Comparison of ENCODE assay signal across 22 cellular contexts in genomic region chr22:22881116-22882032, GRCh38. TPM values are rescaled to one million over a fixed set of nuclear protein-coding genes. Genes with fewer than 3 reads are reported as not detected.
DNase-seq lines count a peak whose midpoint lies in the region; ATAC-seq and TF ChIP-seq lines count a peak whose summit lies in the region.
"Had no signal": no experiment of that assay in that cellular context is flagged by ENCODE, and none has a peak within 500 bp of the region (broad histone marks: within the 10 kb centered on the region; RNA-seq: fewer than 3 reads in every experiment).

No MANE protein-coding gene starts in this region.

- H3K4me1 ChIP-seq in sigmoid colon: no peaks in the 10 kb centered on the region
- H3K4me1 ChIP-seq: tibial nerve had no signal

- TF ChIP-seq POLR2A in sigmoid colon (IDR thresholded peaks at IDR 0.05): no peak

- H3K4me3 ChIP-seq in GM12864 (ENCODE audit: low read depth, low read length) (no peak overlapping the region), sigmoid colon (no peak overlapping the region)
- H3K4me3 ChIP-seq: tibial nerve had no signal

- no peak overlapping the region for H3K4me3 Mint-ChIP-seq in CD14-positive monocyte
- H3K4me3 Mint-ChIP-seq: activated T-cell treated with anti-CD3 and anti-CD28 coated beads, Interleukin-2, amount 50 U/mL, for 4 hours; T-helper 1 cell treated with Interleukin-12 subunit alpha and Interleukin-12 subunit beta and Interleukin-4 antibody, amounts not matched to agents 30 μg/mL and 1 μg/mL, for 36 hours had no signal

- peaks cover 5 to 7% (median 6%) of the 10 kb centered on the region in 3 donors for H3K27me3 Mint-ChIP-seq in CD14-positive monocyte (ENCODE audit: low read depth in 3 of 3)

- WGBS in sigmoid colon, 2 donors: 74 to 77% methylated on average over 10 of the region's 10 CpGs

- H3K27me3 ChIP-seq in sigmoid colon: no peaks in the 10 kb centered on the region
- H3K27me3 ChIP-seq: tibial nerve had no signal

- intact Hi-C loops in CD14-positive monocyte (cut with micrococcal nuclease): loop anchor here (5.0 kb wide), 4 partner anchors 34 to 69 kb away; no protein-coding TSS in a partner anchor
- intact Hi-C loops in left ventricle myocardium superior (cut with micrococcal nuclease): no loop called here
- intact Hi-C loops in sigmoid colon (cut with DNase I): no loop called here
- intact Hi-C loops in left colon (cut with DNase I, micrococcal nuclease): no loop called here

- H3K9me3 Mint-ChIP-seq in CD14-positive monocyte: peaks cover 0 to 4% (median 0%) of the 10 kb centered on the region in 7 donors
- H3K9me3 Mint-ChIP-seq: activated T-cell treated with anti-CD3 and anti-CD28 coated beads, Interleukin-2, amount 50 U/mL, for 4 hours; T-helper 1 cell treated with Interleukin-12 subunit alpha and Interleukin-12 subunit beta and Interleukin-4 antibody, amounts not matched to agents 30 μg/mL and 1 μg/mL, for 36 hours had no signal

- H3K9me3 ChIP-seq in sigmoid colon: no peaks in the 10 kb centered on the region
- H3K9me3 ChIP-seq: tibial nerve had no signal

- peak overlapping the region; percentile 46 to 82 (median 69) for H3K27ac Mint-ChIP-seq in CD14-positive monocyte
- H3K27ac Mint-ChIP-seq: T-helper 1 cell treated with Interleukin-12 subunit alpha and Interleukin-12 subunit beta and Interleukin-4 antibody, amounts not matched to agents 30 μg/mL and 1 μg/mL, for 36 hours had no signal

- no peaks in the 10 kb centered on the region for H3K36me3 ChIP-seq in sigmoid colon
- H3K36me3 ChIP-seq: tibial nerve had no signal

- peaks cover 34% of the 10 kb centered on the region for H3K4me1 Mint-ChIP-seq in CD14-positive monocyte

- no peak for TF ChIP-seq EP300 in sigmoid colon (IDR thresholded peaks at IDR 0.05)

- ATAC-seq in left lobe of liver (no peak), GM18868 (IDR thresholded peaks at IDR 0.05; ENCODE audit: unreplicated experiment) (no peak), left ventricle myocardium superior (no peak), left colon (no peak)
- ATAC-seq: activated T-cell treated with anti-CD3 and anti-CD28 coated beads, Interleukin-2, amount 50 U/mL, for 4 hours had no signal

- DNase-seq in CD14-positive monocyte (ENCODE audit: low spot score) (no peak), GM12864 (ENCODE audit: low read depth) (peak; percentile 55), NCI-H345 (lab: John Stamatoyannopoulos, UW) (peak; percentile 17), left lobe of liver (ENCODE audit: low spot score) (peak; percentile 30), left ventricle myocardium superior (no peak), sigmoid colon (no peak), left colon (no peak)
- DNase-seq: activated CD4-positive, alpha-beta T cell treated with anti-CD3 and anti-CD28 coated beads for 1 hour; activated T-cell treated with anti-CD3 and anti-CD28 coated beads, Interleukin-2, amount 50 U/mL, for 4 hours; C1 segment of cervical spinal cord; cerebellar nuclear complex; GF-D8; left cardiac atrium; NCI-H2171 treated with DMSO at 0.1 percent for 48 hours; stimulated activated CD4-positive, alpha-beta T cell treated with anti-CD3 and anti-CD28 coated beads, Interleukin-1b, Interleukin-23, amount 100 ng/mL, for 48 hours; stimulated activated CD8-positive, alpha-beta memory T cell treated with anti-CD3 and anti-CD28 coated beads, Interleukin-4, amount 100 ng/mL, for 48 hours had no signal

- H3K27ac ChIP-seq in sigmoid colon: no peak overlapping the region
- H3K27ac ChIP-seq: tibial nerve had no signal

- H3K36me3 Mint-ChIP-seq in CD14-positive monocyte: no peaks in the 10 kb centered on the region

- TF ChIP-seq CTCF in CD14-positive monocyte (IDR thresholded peaks at IDR 0.05): no peak
- TF ChIP-seq CTCF in GM12864 (IDR thresholded peaks at IDR 0.05; ENCODE audit: low read depth, low read length, missing control alignments): no peak
- no peak for TF ChIP-seq CTCF in sigmoid colon (IDR thresholded peaks at IDR 0.05)

RNA-seq across cellular contexts. Expression of gene IGLL5, which starts 6.2 kb away (rescaled TPM):
- under 1 TPM in 1 of 2 donors, not detected in 1; 0.38 TPM for polyA plus RNA-seq in CD14-positive monocyte
- total RNA-seq in left lobe of liver: 1.2 TPM
- 0.92 TPM for total RNA-seq in left ventricle myocardium superior
- under 1 TPM in 1 of 4 donors, not detected in 3; 0.99 TPM for total RNA-seq in sigmoid colon
- 10 to 100 TPM; 10.2 to 39.6 (median 18.3) TPM for polyA plus RNA-seq in sigmoid colon
- total RNA-seq in left colon: 10 to 100 TPM in 1 of 2 donors, 1 to 10 TPM in 1; 5.5 to 40.7 TPM
- total RNA-seq: endothelial cell of umbilical vein, myocyte, RPMI7951 had no signal
- polyA plus RNA-seq: endothelial cell of umbilical vein had no signal

Comparison
In these comparisons a context has a peak if more than half of its experiments do, and no peak if none do; other contexts are left out.
1. DNase-seq: peak in GM12864 (single experiment), NCI-H345 (single experiment) and left lobe of liver (single experiment); none in CD14-positive monocyte (single experiment), left ventricle myocardium superior (single experiment), sigmoid colon (single experiment) and left colon (0 of 2).
2. intact Hi-C loops: an anchor here in CD14-positive monocyte (5.0 kb wide); none called in left ventricle myocardium superior, sigmoid colon and left colon.